In genomic region chr9:131951905-131952304, GRCh38 we compare ENCODE assay signal across 13 cellular contexts.
A peak's percentile ranks its signal among the peaks of the same experiment; 100 is the strongest.
DNase-seq lines count a peak whose midpoint lies in the region; ATAC-seq lines count a peak whose summit lies in the region.
"Had no signal": no experiment of that assay in that cellular context is flagged by ENCODE, and none has a peak within 500 bp of the region (broad histone marks: within the 10 kb centered on the region; RNA-seq: fewer than 3 reads in every experiment).

No MANE protein-coding gene starts in this region.

- peak overlapping the region; percentile 86 for H3K27ac ChIP-seq in cingulate gyrus (ENCODE audit: low read depth, low read length)
- H3K27ac ChIP-seq in substantia nigra (ENCODE audit: low read depth, low read length, poor library complexity, severe bottlenecking), result peak overlapping the region; percentile 71
- H3K27ac ChIP-seq: RWPE1 had no signal

- peak; percentile 6 for DNase-seq in HT1080 (ENCODE audit: low read depth)
- DNase-seq in hepatic stellate cell (ENCODE audit: low spot score), result peak; percentile 48
- peak in 37 of 49 donors; percentile 8 to 84 (median 54) for DNase-seq in substantia nigra (lab: John Stamatoyannopoulos, UW)
- no peak for DNase-seq in cortex of kidney (lab: John Stamatoyannopoulos, UW)
- no peak for DNase-seq in effector CD8-positive, alpha-beta T cell (lab: John Stamatoyannopoulos, UW)
- DNase-seq: Caco-2; NCI-H226; stimulated activated CD4-positive, alpha-beta T cell treated with anti-CD3 and anti-CD28 coated beads, Interleukin-4, amount 100 ng/mL, for 1 hour had no signal

- ATAC-seq in GM21529 (IDR thresholded peaks at IDR 0.05; ENCODE audit: unreplicated experiment) (no peak), GM19467 (IDR thresholded peaks at IDR 0.05; ENCODE audit: unreplicated experiment) (no peak)
- ATAC-seq: WTC11 had no signal

Comparison
In these comparisons a context has a peak if more than half of its experiments do, and no peak if none do; other contexts are left out.
1. DNase-seq: peak in HT1080 (single experiment), hepatic stellate cell (single experiment) and substantia nigra (37 of 49); none in cortex of kidney (single experiment) and effector CD8-positive, alpha-beta T cell (single experiment).